Comparison of ENCODE assay signal across 8 cellular contexts in the genomic region with DNA sequence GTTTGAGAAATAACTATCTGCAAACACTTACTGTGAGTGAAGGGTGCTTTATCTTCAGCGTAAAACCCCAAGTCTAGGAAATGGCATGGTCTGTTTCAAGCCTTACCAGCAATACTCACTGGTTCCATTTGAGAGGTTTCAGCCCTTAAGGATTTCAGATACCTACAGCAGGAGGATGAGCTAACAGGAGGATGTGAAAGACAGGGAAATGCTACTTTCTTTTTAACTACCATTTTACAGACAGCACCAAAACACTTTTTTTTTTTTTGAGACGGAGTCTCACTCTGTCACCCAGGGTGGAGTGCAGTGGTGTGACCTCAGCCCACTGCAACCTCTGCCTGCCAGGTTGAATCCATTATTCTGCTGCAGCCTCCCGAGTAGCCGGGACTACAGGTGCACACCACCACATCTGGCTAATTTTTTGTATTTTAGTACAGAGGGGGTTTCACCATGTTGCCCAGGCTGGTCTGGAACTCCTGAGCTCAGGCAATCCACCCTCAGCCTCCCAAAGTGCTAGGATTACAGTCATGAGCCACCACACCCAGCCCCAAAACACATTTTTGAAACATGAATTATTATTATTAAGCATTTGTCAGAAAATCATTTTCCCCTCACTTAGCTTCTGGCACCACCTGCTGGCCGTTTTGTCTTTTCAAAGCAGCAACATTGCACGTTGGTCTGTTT. TPM values are rescaled to one million over a fixed set of nuclear protein-coding genes. Genes with fewer than 3 reads are reported as not detected.
A peak's percentile ranks its signal among the peaks of the same experiment; 100 is the strongest.
DNase-seq lines count a peak whose midpoint lies in the region; ATAC-seq and TF ChIP-seq lines count a peak whose summit lies in the region.

No MANE protein-coding gene starts in this region.

- in situ Hi-C loops in transverse colon (cut with MboI; ENCODE audit: low pct_ligation_motif_present in 1 of 4, low pct_unique_long_range_greater_than_20kb in 1 of 4, low sequenced_read_pairs in 3 of 4): loop anchor here in 3 of 4 donors (10.0 to 25.0 kb wide), 3 partner anchors 200 to 375 kb away; a partner anchor contains a TSS

- no peaks in the 10 kb centered on the region for H3K36me3 ChIP-seq in BJ (ENCODE audit: control insufficient read depth, insufficient read depth, low read length)
- peaks cover 2% of the 10 kb centered on the region; the same call in 1 of the 2 replicates for H3K36me3 ChIP-seq in PC-3 (ENCODE audit: low read depth, low read length)
- no peaks in the 10 kb centered on the region for H3K36me3 ChIP-seq in ovary
- no peaks in the 10 kb centered on the region for H3K36me3 ChIP-seq in transverse colon

- H2BK120ac ChIP-seq in H9 (ENCODE audit: low read depth, low read length, poor library complexity, severe bottlenecking): no peak overlapping the region

- H3K9ac ChIP-seq in H9 (ENCODE audit: extremely low read depth, insufficient read length, low read length) (no peak overlapping the region), PC-3 (ENCODE audit: low read length) (no peak overlapping the region)

- no peak overlapping the region for H3K4me2 ChIP-seq in H9 (ENCODE audit: insufficient read depth, insufficient read length, low read length)
- no peak overlapping the region for H3K4me2 ChIP-seq in PC-3 (ENCODE audit: low read length)

- TF ChIP-seq EP300 in ovary (IDR thresholded peaks at IDR 0.05) (no peak), transverse colon (IDR thresholded peaks at IDR 0.05; ENCODE audit: low read depth) (no peak)

- H3K4me1 Mint-ChIP-seq in H9: peaks cover 12 to 15% of the 10 kb centered on the region in 2 experiments
- H3K4me1 Mint-ChIP-seq in activated T-cell treated with anti-CD3 and anti-CD28 coated beads, Interleukin-2, amount 50 U/mL, for 72 hours (ENCODE audit: low read depth): peaks cover 64% of the 10 kb centered on the region

- TF ChIP-seq CTCF in BJ (IDR thresholded peaks at IDR 0.05; ENCODE audit: insufficient read depth, low read depth, low read length): peak; percentile 75
- peak; percentile 81 for TF ChIP-seq CTCF in H9 (conservative IDR thresholded peaks at IDR 0.05)
- peak; percentile 88 for TF ChIP-seq CTCF in PC-3 (conservative IDR thresholded peaks at IDR 0.05; ENCODE audit: low read depth, low read length)
- peak; percentile 81 for TF ChIP-seq CTCF in fibroblast of the aortic adventitia (IDR thresholded peaks at IDR 0.05; ENCODE audit: insufficient read depth, low read length)
- TF ChIP-seq CTCF in ovary (IDR thresholded peaks at IDR 0.05): peak in 2 of 3 donors; percentile 77 to 82
- peak; percentile 67 to 79 (median 73) for TF ChIP-seq CTCF in transverse colon (IDR thresholded peaks at IDR 0.05)

- POLR2A ChIA-PET in BJ (lab: Charles Lee): interaction anchor here (0.5 to 1.1 kb wide), 2 partner anchors 25 to 255 kb away, joined by 5 to 7 read pairs; no protein-coding TSS in a partner anchor
- POLR2A ChIA-PET in PC-3 (lab: Charles Lee; ENCODE audit: unreplicated experiment): interaction anchor here (0.6 to 0.7 kb wide), 6 partner anchors 21 to 358 kb away, joined by 3 to 4 read pairs (median 4); no protein-coding TSS in a partner anchor

- H4K8ac ChIP-seq in H9 (replicated peaks; ENCODE audit: insufficient read length, low read depth, low read length): no peak overlapping the region

- no peaks in the 10 kb centered on the region for H3K9me2 ChIP-seq in PC-3 (replicated peaks; ENCODE audit: low read length)

- H3K4me3 Mint-ChIP-seq in H9: no peak overlapping the region
- H3K4me3 Mint-ChIP-seq in activated T-cell treated with anti-CD3 and anti-CD28 coated beads, Interleukin-2, amount 50 U/mL, for 72 hours: peak overlapping the region; percentile 56 to 62

- no peak overlapping the region for H3K14ac ChIP-seq in H9 (ENCODE audit: insufficient read depth, low read length)

- H3K9me3 ChIP-seq in H9 (ENCODE audit: control insufficient read depth, low read depth, low read length): no peaks in the 10 kb centered on the region
- no peaks in the 10 kb centered on the region for H3K9me3 ChIP-seq in PC-3 (ENCODE audit: low read length)
- no peaks in the 10 kb centered on the region for H3K9me3 ChIP-seq in ovary
- no peaks in the 10 kb centered on the region for H3K9me3 ChIP-seq in transverse colon

- H3K79me1 ChIP-seq in H9 (ENCODE audit: insufficient read depth, low read depth, low read length, poor library complexity, severe bottlenecking): peaks cover 3% of the 10 kb centered on the region

- CTCF ChIA-PET in BJ (lab: Yijun Ruan, JAX) (interaction anchor here (0.5 to 10.1 kb wide), 42 partner anchors 8 to 706 kb away, joined by 3 to 156 read pairs (median 4); a partner anchor contains a TSS), PC-3 (lab: Charles Lee) (interaction anchor here (0.5 to 1.7 kb wide), 19 partner anchors 8 to 346 kb away, joined by 3 to 19 read pairs (median 5); a partner anchor contains a TSS)

- H2AFZ ChIP-seq in H9 (ENCODE audit: low read length) (no peak overlapping the region), PC-3 (ENCODE audit: low read length) (no peak overlapping the region)

- WGBS in H9 (ENCODE audit: extremely low coverage, insufficient read length, low lambda C conversion rate): no CpG with 5 or more reads among the region's 6 CpGs
- WGBS in ovary, 3 donors: 58% methylated on average over 6 of the region's 6 CpGs
- WGBS in transverse colon (ENCODE audit: low coverage in 1 of 2), 2 donors: 25 to 55% methylated on average over 3 to 6 of the region's 6 CpGs

- no peaks in the 10 kb centered on the region; a peak in 1 of 5 replicates for H3K9me3 Mint-ChIP-seq in H9
- no peaks in the 10 kb centered on the region for H3K9me3 Mint-ChIP-seq in activated T-cell treated with anti-CD3 and anti-CD28 coated beads, Interleukin-2, amount 50 U/mL, for 72 hours

- H3K18ac ChIP-seq in H9 (ENCODE audit: insufficient read length, low read depth, low read length): no peak overlapping the region

- intact Hi-C loops in PC-3 (cut with micrococcal nuclease) (loop anchor here (1.0 kb wide), 1 partner anchor 194 kb away; no protein-coding TSS in a partner anchor), ovary (cut with DNase I) (loop anchor here in 3 of 4 donors (5.0 to 10.0 kb wide), 4 partner anchors 193 to 375 kb away; a partner anchor contains a TSS), transverse colon (cut with DNase I; ENCODE audit: low total_unique reads) (loop anchor here (5.0 to 10.0 kb wide), 2 partner anchors 195 to 263 kb away; a partner anchor contains a TSS)

- H3K79me2 ChIP-seq in H9 (ENCODE audit: insufficient read depth, low read length) (peaks cover 2% of the 10 kb centered on the region; the same call in 1 of the 2 replicates), PC-3 (ENCODE audit: low read length) (peaks cover 53% of the 10 kb centered on the region)

- no peak for DNase-seq in BJ (ENCODE audit: low read depth)
- DNase-seq in H9: peak; percentile 53
- peak; percentile 89 for DNase-seq in PC-3
- DNase-seq in activated T-cell treated with anti-CD3 and anti-CD28 coated beads, Interleukin-2, amount 50 U/mL, for 72 hours: peak; percentile 58 to 72
- peak; percentile 85 for DNase-seq in fibroblast of the aortic adventitia (ENCODE audit: low read depth)
- DNase-seq in ovary: peak; percentile 60 to 81 (median 76)
- DNase-seq in transverse colon: peak; percentile 72
- no peak for DNase-seq in SKM-1 treated with dmso at 0.1 percent for 144 hours (lab: John Stamatoyannopoulos, UW; ENCODE audit: unreplicated experiment)

- no peak overlapping the region for H3K56ac ChIP-seq in H9 (ENCODE audit: insufficient read length, low read depth, low read length)

- no peak overlapping the region for H2BK15ac ChIP-seq in H9 (ENCODE audit: low read depth, low read length)

- no peak overlapping the region for H3K4me3 ChIP-seq in BJ (ENCODE audit: low read depth, low read length)
- H3K4me3 ChIP-seq in PC-3 (ENCODE audit: low read length): no peak overlapping the region
- no peak overlapping the region for H3K4me3 ChIP-seq in fibroblast of the aortic adventitia (ENCODE audit: low read depth, low read length)
- no peak overlapping the region for H3K4me3 ChIP-seq in ovary
- H3K4me3 ChIP-seq in transverse colon: no peak overlapping the region

- no peaks in the 10 kb centered on the region for H3K4me1 ChIP-seq in H9 (ENCODE audit: insufficient read depth, low read length)
- peaks cover 7% of the 10 kb centered on the region; the same call in 1 of the 2 replicates for H3K4me1 ChIP-seq in PC-3 (ENCODE audit: insufficient read depth, low read length)
- peaks cover 7% of the 10 kb centered on the region for H3K4me1 ChIP-seq in ovary (ENCODE audit: insufficient read depth)
- H3K4me1 ChIP-seq in transverse colon: peaks cover 18 to 60% (median 26%) of the 10 kb centered on the region in 4 donors

- TF ChIP-seq POLR2A in ovary (IDR thresholded peaks at IDR 0.05): no peak
- TF ChIP-seq POLR2A in transverse colon (IDR thresholded peaks at IDR 0.05): no peak

- no peak overlapping the region for H2BK20ac ChIP-seq in H9 (ENCODE audit: low read depth, low read length, poor library complexity, severe bottlenecking)

- H3K27ac Mint-ChIP-seq in H9: peak overlapping the region in 1 of 3 experiments; percentile 53; a peak in 2 of 7 replicates
- peak overlapping the region; percentile 76 for H3K27ac Mint-ChIP-seq in activated T-cell treated with anti-CD3 and anti-CD28 coated beads, Interleukin-2, amount 50 U/mL, for 72 hours

- no peak overlapping the region for H4K5ac ChIP-seq in H9 (ENCODE audit: insufficient read length, low read depth, low read length)

- H3F3A ChIP-seq in PC-3 (ENCODE audit: low read length, unreplicated experiment): no peaks in the 10 kb centered on the region

- no peak overlapping the region for H3K4ac ChIP-seq in H9 (ENCODE audit: low read depth, low read length)

- no peak overlapping the region for H2BK5ac ChIP-seq in H9 (ENCODE audit: insufficient read length, low read length)

- ATAC-seq in PC-3: peak; percentile 33
- peak in 1 of 2 donors; percentile 3 for ATAC-seq in activated T-cell treated with anti-CD3 and anti-CD28 coated beads, Interleukin-2, amount 50 U/mL, for 72 hours (replicated peaks in 1 of 2)

- H4K91ac ChIP-seq in H9 (ENCODE audit: insufficient read length, low read depth, low read length): no peak overlapping the region

- no peak overlapping the region for H2AK5ac ChIP-seq in H9 (ENCODE audit: insufficient read length, low read length)

- H3K23me2 ChIP-seq in H9 (ENCODE audit: insufficient read length, low read depth, low read length, poor library complexity, severe bottlenecking): peaks cover 3% of the 10 kb centered on the region

- no peaks in the 10 kb centered on the region for H4K20me1 ChIP-seq in H9 (ENCODE audit: control insufficient read depth, insufficient read depth, insufficient read length)
- H4K20me1 ChIP-seq in PC-3 (ENCODE audit: low read length): no peaks in the 10 kb centered on the region

- no peak overlapping the region for H3K23ac ChIP-seq in H9 (ENCODE audit: insufficient read length, low read depth, low read length)

- no TSS peak for BruUV-seq in PC-3 (replicated peaks; lab: Mats Ljungman, UMichigan)

- H3K27me3 Mint-ChIP-seq in H9 (ENCODE audit: low read depth): no peaks in the 10 kb centered on the region
- no peaks in the 10 kb centered on the region for H3K27me3 Mint-ChIP-seq in activated T-cell treated with anti-CD3 and anti-CD28 coated beads, Interleukin-2, amount 50 U/mL, for 72 hours (ENCODE audit: low read depth)

- no peak overlapping the region for H3T11ph ChIP-seq in H9 (ENCODE audit: low read length)

- H3K27ac ChIP-seq in H9 (ENCODE audit: insufficient read length, low read depth, low read length): no peak overlapping the region
- H3K27ac ChIP-seq in PC-3 (ENCODE audit: low read length): no peak overlapping the region
- H3K27ac ChIP-seq in ovary: no peak overlapping the region
- peak overlapping the region in 3 of 4 donors; percentile 17 to 51 (median 31) for H3K27ac ChIP-seq in transverse colon

- no peak overlapping the region for H2BK12ac ChIP-seq in H9 (ENCODE audit: insufficient read length, low read depth, low read length)

- H3K27me3 ChIP-seq in BJ (ENCODE audit: control insufficient read depth, insufficient read depth, low read length) (no peaks in the 10 kb centered on the region), H9 (ENCODE audit: insufficient read depth, low read length) (no peaks in the 10 kb centered on the region), PC-3 (ENCODE audit: low read length) (no peaks in the 10 kb centered on the region), ovary (no peaks in the 10 kb centered on the region), transverse colon (no peaks in the 10 kb centered on the region)

- peaks cover 15 to 49% (median 42%) of the 10 kb centered on the region in 3 experiments; a peak in 6 of 7 replicates for H3K36me3 Mint-ChIP-seq in H9 (ENCODE audit: insufficient read depth in 1 of 3, low read depth in 3 of 3)
- H3K36me3 Mint-ChIP-seq in activated T-cell treated with anti-CD3 and anti-CD28 coated beads, Interleukin-2, amount 50 U/mL, for 72 hours (ENCODE audit: insufficient read depth in 2 of 2): peaks cover 9 to 29% of the 10 kb centered on the region in 2 donors

RNA-seq across cellular contexts. Expression of a gene that starts 4.6 kb away (rescaled TPM):
- 11.6 and 12.7 TPM in 2 replicates for polyA plus RNA-seq in BJ (2011; rRNA removed)
- polyA minus RNA-seq in BJ (2011; rRNA and poly(A)+ RNA removed): 11.5 and 18.1 TPM in 2 replicates
- 13.0 and 14.8 TPM in 2 replicates for total RNA-seq in H9 (2021)
- 15.9 and 23.2 TPM in 2 replicates for total RNA-seq in PC-3 (2014; rRNA removed)
- total RNA-seq in activated T-cell treated with anti-CD3 and anti-CD28 coated beads, Interleukin-2, amount 50 U/mL, for 72 hours: 10 to 100 TPM; 34.0 to 36.6 TPM
- 12.8 and 17.5 TPM in 2 replicates for total RNA-seq in fibroblast of the aortic adventitia (ENCODE audit: low replicate concordance)
- total RNA-seq in ovary: 10 to 100 TPM; 13.4 to 21.2 (median 17.3) TPM
- 10 to 100 TPM; 17.5 to 20.0 TPM for polyA plus RNA-seq in ovary
- total RNA-seq in transverse colon: 10 to 100 TPM in 2 of 4 donors, 1 to 10 TPM in 2; 3.6 to 19.2 (median 9.7) TPM

RNA-seq across cellular contexts. Expression of a gene that starts 4.8 kb away (rescaled TPM):
- polyA plus RNA-seq in BJ (2011; rRNA removed): 7.6 and 13.1 TPM in 2 replicates
- 8.6 and 11.8 TPM in 2 replicates for polyA minus RNA-seq in BJ (2011; rRNA and poly(A)+ RNA removed)
- 58.3 and 60.5 TPM in 2 replicates for total RNA-seq in H9 (2021)
- total RNA-seq in PC-3 (2014; rRNA removed): 34.2 and 42.5 TPM in 2 replicates
- total RNA-seq in activated T-cell treated with anti-CD3 and anti-CD28 coated beads, Interleukin-2, amount 50 U/mL, for 72 hours: 100 to 1,000 TPM; 104 to 121 TPM
- 27.4 and 68.9 TPM in 2 replicates for total RNA-seq in fibroblast of the aortic adventitia (ENCODE audit: low replicate concordance)
- total RNA-seq in ovary: 10 to 100 TPM; 14.2 to 28.4 (median 21.9) TPM
- 1 to 10 TPM; 4.2 to 8.7 TPM for polyA plus RNA-seq in ovary
- 10 to 100 TPM; 15.6 to 90.9 (median 40.7) TPM for total RNA-seq in transverse colon

RNA-seq across cellular contexts. Expression of a gene that starts 33.9 kb away (rescaled TPM):
- 225 and 388 TPM in 2 replicates for polyA plus RNA-seq in BJ (2011; rRNA removed)
- 110 and 166 TPM in 2 replicates for polyA minus RNA-seq in BJ (2011; rRNA and poly(A)+ RNA removed)
- total RNA-seq in H9 (2021): 209 TPM in 2 replicates
- 162 and 175 TPM in 2 replicates for total RNA-seq in PC-3 (2014; rRNA removed)
- 10 to 100 TPM; 37.8 to 40.0 TPM for total RNA-seq in activated T-cell treated with anti-CD3 and anti-CD28 coated beads, Interleukin-2, amount 50 U/mL, for 72 hours
- total RNA-seq in fibroblast of the aortic adventitia (ENCODE audit: low replicate concordance): 85.5 and 356 TPM in 2 replicates
- 10 to 100 TPM; 34.5 to 93.1 (median 69.0) TPM for total RNA-seq in ovary
- 100 to 1,000 TPM in 1 of 2 donors, 10 to 100 TPM in 1; 71.1 to 144 TPM for polyA plus RNA-seq in ovary
- 10 to 100 TPM; 14.2 to 60.5 (median 45.6) TPM for total RNA-seq in transverse colon

Comparison
In these comparisons a context has a peak if more than half of its experiments do, and no peak if none do; other contexts are left out.
1. DNase-seq: peak in H9 (single experiment), PC-3 (single experiment), activated T-cell treated with anti-CD3 and anti-CD28 coated beads, Interleukin-2, amount 50 U/mL, for 72 hours (2 of 2), fibroblast of the aortic adventitia (single experiment), ovary (5 of 5) and transverse colon (single experiment); none in BJ (single experiment) and SKM-1 treated with dmso at 0.1 percent for 144 hours (single experiment).
2. H3K27ac ChIP-seq: peak in transverse colon (3 of 4); none in H9 (single experiment), PC-3 (single experiment) and ovary (0 of 2).
3. H3K4me3 Mint-ChIP-seq: peak in activated T-cell treated with anti-CD3 and anti-CD28 coated beads, Interleukin-2, amount 50 U/mL, for 72 hours (2 of 2); none in H9 (0 of 2).
4. Peak in every context shown above with its lines, with median percentiles within 50 percentile points of each other: CTCF ChIP-seq.